Comparison of ENCODE assay signal across 11 cellular contexts in genomic region chr2:190311893-190312634, GRCh38.
"Had no signal": no experiment of that assay in that cellular context is flagged by ENCODE, and none has a peak within 500 bp of the region (broad histone marks: within the 10 kb centered on the region; RNA-seq: fewer than 3 reads in every experiment).

No MANE protein-coding gene starts in this region.

- H3K27me3 ChIP-seq: foreskin keratinocyte, upper lobe of left lung, vagina had no signal

- H3K36me3 Mint-ChIP-seq: natural killer cell had no signal

- H3K4me3 ChIP-seq: upper lobe of left lung, vagina had no signal

- H3K27me3 Mint-ChIP-seq: dendritic cell treated with granulocyte-macrophage colony-stimulating factor and Interleukin-4, amounts not matched to agents 40 ng/mL and 50 ng/mL, for 4 days; effector memory CD8-positive, alpha-beta T cell had no signal

- H3K27ac Mint-ChIP-seq: dendritic cell treated with granulocyte-macrophage colony-stimulating factor and Interleukin-4, amounts not matched to agents 40 ng/mL and 50 ng/mL, for 4 days; natural killer cell had no signal

- ATAC-seq: effector memory CD8-positive, alpha-beta T cell; natural killer cell; right cardiac atrium had no signal

- DNase-seq: effector memory CD8-positive, alpha-beta T cell; foreskin keratinocyte; natural killer cell; right cardiac atrium; stimulated activated CD4-positive, alpha-beta T cell treated with anti-CD3 and anti-CD28 coated beads, Interleukin-12 subunit alpha, Interleukin-12 subunit beta, amount 100 ng/mL, for 4 hours; stimulated activated CD4-positive, alpha-beta T cell treated with anti-CD3 and anti-CD28 coated beads, Interleukin-2, amount 100 ng/mL, for 48 hours; stimulated activated naive CD4-positive, alpha-beta T cell treated with Interleukin-2 at 50 U/mL for 16 hours; upper lobe of left lung had no signal

- H3K4me1 ChIP-seq: foreskin keratinocyte had no signal

- H3K4me3 Mint-ChIP-seq: dendritic cell treated with granulocyte-macrophage colony-stimulating factor and Interleukin-4, amounts not matched to agents 40 ng/mL and 50 ng/mL, for 4 days; effector memory CD8-positive, alpha-beta T cell; natural killer cell; neural crest cell had no signal

- H3K9me3 ChIP-seq: upper lobe of left lung, vagina had no signal

- H3K27ac ChIP-seq: foreskin keratinocyte, upper lobe of left lung, vagina had no signal
